Comparison of ENCODE assay signal across 8 cellular contexts in genomic region chr22:39236321-39237275, GRCh38.
DNase-seq lines count a peak whose midpoint lies in the region; ATAC-seq and TF ChIP-seq lines count a peak whose summit lies in the region.

No MANE protein-coding gene starts in this region.

- H3K9me3 ChIP-seq in HAP-1, result no peaks in the 10 kb centered on the region

- H3K4me1 Mint-ChIP-seq in T-helper 1 cell treated with Interleukin-12 subunit alpha and Interleukin-12 subunit beta and Interleukin-4 antibody, amounts not matched to agents 30 μg/mL and 1 μg/mL, for 36 hours (ENCODE audit: low read depth), result peaks cover 30% of the 10 kb centered on the region

- TF ChIP-seq POLR2A in erythroblast (IDR thresholded peaks at IDR 0.05; ENCODE audit: low read length), result no peak

- H3K9me3 Mint-ChIP-seq in T-helper 1 cell treated with Interleukin-12 subunit alpha and Interleukin-12 subunit beta and Interleukin-4 antibody, amounts not matched to agents 30 μg/mL and 1 μg/mL, for 36 hours, result no peaks in the 10 kb centered on the region

- H3K36me3 Mint-ChIP-seq in T-helper 1 cell treated with Interleukin-12 subunit alpha and Interleukin-12 subunit beta and Interleukin-4 antibody, amounts not matched to agents 30 μg/mL and 1 μg/mL, for 36 hours (ENCODE audit: low read depth), result peaks cover 3% of the 10 kb centered on the region

- in situ Hi-C loops in HAP-1 (cut with MboI; ENCODE audit: low sequenced_read_pairs), result no loop called here

- H3K4me1 ChIP-seq in HAP-1, result no peaks in the 10 kb centered on the region

- no peaks in the 10 kb centered on the region for H3K36me3 ChIP-seq in HAP-1 (replicated peaks)

- H3K27me3 Mint-ChIP-seq in T-helper 1 cell treated with Interleukin-12 subunit alpha and Interleukin-12 subunit beta and Interleukin-4 antibody, amounts not matched to agents 30 μg/mL and 1 μg/mL, for 36 hours (ENCODE audit: low read depth), result peaks cover 81% of the 10 kb centered on the region

- no peak overlapping the region for H3K4me3 ChIP-seq in HAP-1

- H3K27me3 ChIP-seq in HAP-1 (ENCODE audit: low read depth), result no peaks in the 10 kb centered on the region

- H3K27ac Mint-ChIP-seq in T-helper 1 cell treated with Interleukin-12 subunit alpha and Interleukin-12 subunit beta and Interleukin-4 antibody, amounts not matched to agents 30 μg/mL and 1 μg/mL, for 36 hours, result no peak overlapping the region

- peak overlapping the region; percentile 50 for H3K4me3 Mint-ChIP-seq in T-helper 1 cell treated with Interleukin-12 subunit alpha and Interleukin-12 subunit beta and Interleukin-4 antibody, amounts not matched to agents 30 μg/mL and 1 μg/mL, for 36 hours

- DNase-seq in DMS153 (lab: John Stamatoyannopoulos, UW) (peak; percentile 83), erythroblast (lab: John Stamatoyannopoulos, UW) (peak; percentile 54 to 60), glomerular visceral epithelial cell (ENCODE audit: extremely low spot score) (no peak), germinal center (ENCODE audit: low spot score) (no peak), HAP-1 (ENCODE audit: low spot score in 2 of 2) (no peak)
- peak; percentile 68 for DNase-seq in stimulated activated CD8-positive, alpha-beta memory T cell treated with anti-CD3 and anti-CD28 coated beads, Interleukin-4, amount 100 ng/mL, for 48 hours

- peak; percentile 41 for ATAC-seq in HG03039 (IDR thresholded peaks at IDR 0.05; ENCODE audit: unreplicated experiment)

Comparison
In these comparisons a context has a peak if more than half of its experiments do, and no peak if none do; other contexts are left out.
1. DNase-seq: peak in DMS153 (single experiment), erythroblast (2 of 2) and stimulated activated CD8-positive, alpha-beta memory T cell treated with anti-CD3 and anti-CD28 coated beads, Interleukin-4, amount 100 ng/mL, for 48 hours (single experiment); none in glomerular visceral epithelial cell (single experiment), germinal center (single experiment) and HAP-1 (0 of 2).